1 cellular context compared by ENCODE assay signal in genomic region chr12:6271281-6271680, GRCh38.
TF ChIP-seq lines count a peak whose summit lies in the region.

No MANE protein-coding gene starts in this region.

TF ChIP-seq in WTC11, 78 proteins besides CTCF, POLR2A, EP300 and RAD21 (continued from another document):
- TF ChIP-seq AFF4 (CRISPR knock-in tag; IDR thresholded peaks at IDR 0.05; ENCODE audit: borderline replicate concordance), result no peak
- TF ChIP-seq CBFB (CRISPR knock-in tag; IDR thresholded peaks at IDR 0.05; ENCODE audit: low read depth), result no peak
- TF ChIP-seq CREB1 (CRISPR knock-in tag; IDR thresholded peaks at IDR 0.05), result no peak
- TF ChIP-seq ELF4 (CRISPR knock-in tag; IDR thresholded peaks at IDR 0.05; ENCODE audit: low read depth), result no peak
- no peak for TF ChIP-seq MXD4 (CRISPR knock-in tag; IDR thresholded peaks at IDR 0.05; ENCODE audit: borderline replicate concordance)
- TF ChIP-seq MYBL2 (CRISPR knock-in tag; IDR thresholded peaks at IDR 0.05), result no peak
- no peak for TF ChIP-seq OVOL2 (CRISPR knock-in tag; IDR thresholded peaks at IDR 0.05; ENCODE audit: borderline replicate concordance)
- no peak for TF ChIP-seq PRRX2 (CRISPR knock-in tag; IDR thresholded peaks at IDR 0.05)
- no peak for TF ChIP-seq ESRRA (CRISPR knock-in tag; IDR thresholded peaks at IDR 0.05; ENCODE audit: borderline replicate concordance)
- no peak for TF ChIP-seq TEAD1 (CRISPR knock-in tag; IDR thresholded peaks at IDR 0.05)
TF ChIP-seq in WTC11: peak in this region for 0.
